Comparison of ENCODE assay signal across 17 cellular contexts in the genomic region with DNA sequence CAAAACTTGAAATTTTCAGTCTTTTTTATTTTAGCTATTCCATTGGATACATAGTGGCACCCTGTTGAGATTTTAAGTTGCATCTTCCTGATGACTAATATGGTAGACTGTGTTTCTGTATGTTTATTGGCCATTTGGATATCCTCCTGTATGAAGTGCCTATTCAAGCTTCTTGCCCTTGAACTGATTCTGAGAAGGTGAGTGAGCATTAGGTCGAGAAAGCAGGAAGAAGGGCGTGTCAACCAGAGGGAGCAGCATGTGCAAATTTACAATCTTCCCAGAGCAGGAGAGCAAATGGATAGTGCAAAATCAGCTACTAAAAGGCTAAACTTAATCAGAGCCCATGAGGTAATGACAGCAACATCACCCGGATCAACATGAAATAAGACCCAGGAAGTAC. TPM values are rescaled to one million over a fixed set of nuclear protein-coding genes. Genes with fewer than 3 reads are reported as not detected.
DNase-seq lines count a peak whose midpoint lies in the region; ATAC-seq, FAIRE-seq and TF ChIP-seq lines count a peak whose summit lies in the region.
"Had no signal": no experiment of that assay in that cellular context is flagged by ENCODE, and none has a peak within 500 bp of the region (broad histone marks: within the 10 kb centered on the region; RNA-seq: fewer than 3 reads in every experiment).

No MANE protein-coding gene starts in this region.

- TF ChIP-seq EP300 in HepG2 (IDR thresholded peaks at IDR 0.05; ENCODE audit: low read depth in 2 of 2, low read length in 2 of 2): no peak
- TF ChIP-seq EP300 in HepG2 (CRISPR knock-in tag; IDR thresholded peaks at IDR 0.05; ENCODE audit: borderline replicate concordance): no peak
- no peak for TF ChIP-seq EP300 in esophagus muscularis mucosa (IDR thresholded peaks at IDR 0.05)

- FAIRE-seq in HepG2 (lab: Jason Lieb, UNC) (no peak), small intestine (lab: Jason Lieb, UNC) (no peak)

- DNase-seq in HepG2 (ENCODE audit: low spot score) (no peak), right lobe of liver (no peak), glutamatergic neuron (no peak), small intestine (peak; percentile 69), endothelial cell (ENCODE audit: low spot score) (no peak), esophagus muscularis mucosa (ENCODE audit: extremely low spot score) (no peak), NCI-H146 (lab: John Stamatoyannopoulos, UW) (no peak)
- no peak for DNase-seq in activated CD4-positive, alpha-beta T cell treated with anti-CD3 and anti-CD28 coated beads, Interleukin-2, amount 10 ng/mL, durations not matched to agents 7 days and 5 days
- DNase-seq: 8988T; CD8-positive, alpha-beta memory T cell; DMS79 treated with DMSO at 0.1 percent for 48 hours; NCI-H1930; NCI-H748 treated with DMSO at 0.1 percent for 48 hours had no signal

- WGBS in HepG2 (ENCODE audit: low lambda C conversion rate): 81% methylated on average over 3 of the region's 3 CpGs
- WGBS in right lobe of liver (ENCODE audit: insufficient coverage, low coverage, low lambda C conversion rate, missing lambda C conversion rate): 88% methylated on average over 2 of the region's 3 CpGs
- WGBS in small intestine, 3 donors: 23 to 60% (median 44%) methylated on average over 3 of the region's 3 CpGs
- WGBS in esophagus muscularis mucosa: 87% methylated on average over 3 of the region's 3 CpGs

- peak overlapping the region; percentile 99 for H3K27ac Mint-ChIP-seq in glutamatergic neuron (ENCODE audit: unreplicated experiment)
- H3K27ac Mint-ChIP-seq in endothelial cell (ENCODE audit: unreplicated experiment): no peak overlapping the region
- no peak overlapping the region for H3K27ac Mint-ChIP-seq in activated CD4-positive, alpha-beta T cell treated with anti-CD3 and anti-CD28 coated beads, Interleukin-2, amount 10 ng/mL, durations not matched to agents 7 days and 5 days

- H3K36me3 Mint-ChIP-seq in glutamatergic neuron (ENCODE audit: unreplicated experiment) (no peaks in the 10 kb centered on the region), endothelial cell (ENCODE audit: low read depth, unreplicated experiment) (no peaks in the 10 kb centered on the region)
- H3K36me3 Mint-ChIP-seq in activated CD4-positive, alpha-beta T cell treated with anti-CD3 and anti-CD28 coated beads, Interleukin-2, amount 10 ng/mL, durations not matched to agents 7 days and 5 days (ENCODE audit: low read depth): no peaks in the 10 kb centered on the region
- H3K36me3 Mint-ChIP-seq: CD8-positive, alpha-beta memory T cell had no signal

- H3K9me3 ChIP-seq in HepG2 (ENCODE audit: low read length) (no peaks in the 10 kb centered on the region), right lobe of liver (no peaks in the 10 kb centered on the region), small intestine (ENCODE audit: control insufficient read depth, low read depth) (no peaks in the 10 kb centered on the region), esophagus muscularis mucosa (no peaks in the 10 kb centered on the region)
- H3K9me3 ChIP-seq: BLaER1 treated with 17β-estradiol and CSF1 and Interleukin-3, amounts not matched to agents 10 nM and 100 nM; HAP-1; SJSA1 had no signal

- CTCF ChIA-PET in HepG2 (lab: Yijun Ruan, JAX; ENCODE audit: low intra/inter-chr PET ratio, low total read pairs): no interaction called here
- CTCF ChIA-PET in activated CD4-positive, alpha-beta T cell treated with anti-CD3 and anti-CD28 coated beads, Interleukin-2, amount 10 ng/mL, durations not matched to agents 7 days and 5 days (lab: Charles Lee): interaction anchor here (1.4 kb wide), 1 partner anchor 13 kb away, joined by 4 read pairs; no protein-coding TSS in a partner anchor

- H3K27me3 Mint-ChIP-seq in glutamatergic neuron (ENCODE audit: unreplicated experiment): peaks cover 8% of the 10 kb centered on the region
- H3K27me3 Mint-ChIP-seq in endothelial cell (ENCODE audit: unreplicated experiment): peaks cover 2% of the 10 kb centered on the region
- no peaks in the 10 kb centered on the region for H3K27me3 Mint-ChIP-seq in activated CD4-positive, alpha-beta T cell treated with anti-CD3 and anti-CD28 coated beads, Interleukin-2, amount 10 ng/mL, durations not matched to agents 7 days and 5 days
- H3K27me3 Mint-ChIP-seq: CD8-positive, alpha-beta memory T cell had no signal

- intact Hi-C loops in HepG2 (cut with micrococcal nuclease; ENCODE audit: unreplicated experiment): loop anchor here (2.0 kb wide), 2 partner anchors 21 to 33 kb away; a partner anchor contains a TSS
- intact Hi-C loops in right lobe of liver (cut with DNase I): no loop called here
- intact Hi-C loops in esophagus muscularis mucosa (cut with DNase I): no loop called here

- no peaks in the 10 kb centered on the region for H3K79me2 ChIP-seq in HepG2 (ENCODE audit: insufficient read depth, low read length)

- H3K36me3 ChIP-seq in HepG2 (replicated peaks in 1 of 2; ENCODE audit: control insufficient read depth in 1 of 2, insufficient read depth in 2 of 2, low read length in 2 of 2) (no peaks in the 10 kb centered on the region; a peak in 1 of 5 replicates), right lobe of liver (no peaks in the 10 kb centered on the region), small intestine (ENCODE audit: control insufficient read depth in 2 of 2, insufficient read depth in 2 of 2, low read length in 2 of 2) (peaks cover 0 to 1% of the 10 kb centered on the region in 2 donors), esophagus muscularis mucosa (peaks cover 0 to 7% (median 1%) of the 10 kb centered on the region in 4 donors)
- H3K36me3 ChIP-seq: HAP-1 had no signal

- TF ChIP-seq CTCF in HepG2 (CRISPR knock-in tag; IDR thresholded peaks at IDR 0.05) (no peak), right lobe of liver (IDR thresholded peaks at IDR 0.05) (no peak), glutamatergic neuron (IDR thresholded peaks at IDR 0.05; ENCODE audit: partially characterized antibody, unreplicated experiment) (no peak), endothelial cell (IDR thresholded peaks at IDR 0.05; ENCODE audit: unreplicated experiment) (no peak), esophagus muscularis mucosa (IDR thresholded peaks at IDR 0.05) (no peak)

- H3K27ac ChIP-seq in HepG2 (ENCODE audit: extremely low read length, insufficient read depth, low read length): peak overlapping the region; percentile 85
- H3K27ac ChIP-seq in right lobe of liver: peak overlapping the region in 1 of 3 donors; percentile 92
- H3K27ac ChIP-seq in small intestine (ENCODE audit: low read depth in 1 of 2, low read length in 1 of 2): peak overlapping the region in 1 of 2 donors; percentile 17
- peak overlapping the region in 2 of 4 donors; percentile 56 for H3K27ac ChIP-seq in esophagus muscularis mucosa (replicated peaks in 1 of 4)
- H3K27ac ChIP-seq: BLaER1 treated with 17β-estradiol and CSF1 and Interleukin-3, amounts not matched to agents 10 nM and 100 nM; HL-60; SJSA1 had no signal

- no peaks in the 10 kb centered on the region for H4K20me1 ChIP-seq in HepG2 (ENCODE audit: insufficient read depth, low read length)

- 0 out of 2 replicates have a peak overlapping the region, but pooled peaks have one; percentile 33 for H3K9ac ChIP-seq in HepG2 (ENCODE audit: insufficient read depth, low read depth, low read length)
- H3K9ac ChIP-seq: BLaER1 treated with 17β-estradiol and CSF1 and Interleukin-3, amounts not matched to agents 10 nM and 100 nM had no signal

- H3K9me3 Mint-ChIP-seq in glutamatergic neuron (ENCODE audit: unreplicated experiment) (peaks cover 6% of the 10 kb centered on the region), endothelial cell (ENCODE audit: unreplicated experiment) (no peaks in the 10 kb centered on the region)
- H3K9me3 Mint-ChIP-seq in activated CD4-positive, alpha-beta T cell treated with anti-CD3 and anti-CD28 coated beads, Interleukin-2, amount 10 ng/mL, durations not matched to agents 7 days and 5 days: no peaks in the 10 kb centered on the region
- H3K9me3 Mint-ChIP-seq: CD8-positive, alpha-beta memory T cell had no signal

- peak overlapping the region; percentile 74; the same call in 1 of the 2 replicates for H3K4me2 ChIP-seq in HepG2 (ENCODE audit: low read depth, low read length)
- H3K4me2 ChIP-seq: BLaER1 treated with 17β-estradiol and CSF1 and Interleukin-3, amounts not matched to agents 10 nM and 100 nM had no signal

- H3K4me3 ChIP-seq in HepG2 (replicated peaks in 1 of 3; ENCODE audit: insufficient read depth in 1 of 3, low read depth in 2 of 3, low read length in 3 of 3) (no peak overlapping the region; a peak in 1 of 6 replicates), right lobe of liver (no peak overlapping the region), small intestine (ENCODE audit: low read depth in 1 of 2, low read length in 2 of 2) (no peak overlapping the region), esophagus muscularis mucosa (no peak overlapping the region)
- H3K4me3 ChIP-seq: BLaER1 treated with 17β-estradiol and CSF1 and Interleukin-3, amounts not matched to agents 10 nM and 100 nM; HAP-1; SJSA1 had no signal

- ATAC-seq in HepG2 (no peak; the same call in 2 of the 3 replicates), right lobe of liver (no peak)

- no peaks in the 10 kb centered on the region for H3K27me3 ChIP-seq in HepG2 (ENCODE audit: control insufficient read depth in 1 of 2, insufficient read depth in 2 of 2, low read length in 2 of 2)
- no peaks in the 10 kb centered on the region for H3K27me3 ChIP-seq in right lobe of liver
- H3K27me3 ChIP-seq in small intestine (ENCODE audit: control insufficient read depth in 2 of 2, insufficient read depth in 2 of 2, low read length in 2 of 2): no peaks in the 10 kb centered on the region
- no peaks in the 10 kb centered on the region for H3K27me3 ChIP-seq in esophagus muscularis mucosa
- H3K27me3 ChIP-seq: BLaER1 treated with 17β-estradiol and CSF1 and Interleukin-3, amounts not matched to agents 10 nM and 100 nM; SJSA1 had no signal

- peaks cover 39% of the 10 kb centered on the region for H3K4me1 Mint-ChIP-seq in glutamatergic neuron (ENCODE audit: low read depth, unreplicated experiment)
- H3K4me1 Mint-ChIP-seq in endothelial cell (ENCODE audit: unreplicated experiment): peaks cover 6% of the 10 kb centered on the region
- H3K4me1 Mint-ChIP-seq in activated CD4-positive, alpha-beta T cell treated with anti-CD3 and anti-CD28 coated beads, Interleukin-2, amount 10 ng/mL, durations not matched to agents 7 days and 5 days: no peaks in the 10 kb centered on the region

- no peak for TF ChIP-seq RAD21 in HepG2 (CRISPR knock-in tag; IDR thresholded peaks at IDR 0.05)

- BruUV-seq in HepG2 (replicated peaks; lab: Mats Ljungman, UMichigan): no TSS peak

- peaks cover 71% of the 10 kb centered on the region for H3K4me1 ChIP-seq in HepG2 (ENCODE audit: insufficient read depth, low read length)
- H3K4me1 ChIP-seq in right lobe of liver: peaks cover 0 to 43% (median 12%) of the 10 kb centered on the region in 4 donors
- peaks cover 10 to 13% of the 10 kb centered on the region in 2 donors for H3K4me1 ChIP-seq in small intestine (ENCODE audit: control insufficient read depth in 2 of 2, insufficient read depth in 1 of 2, low read depth in 1 of 2, low read length in 1 of 2)
- peaks cover 26 to 64% (median 53%) of the 10 kb centered on the region in 4 donors for H3K4me1 ChIP-seq in esophagus muscularis mucosa
- H3K4me1 ChIP-seq: HAP-1, SJSA1 had no signal

- TF ChIP-seq POLR2A in HepG2 (IDR thresholded peaks at IDR 0.05; ENCODE audit: insufficient read depth in 1 of 2, low read depth in 2 of 2, low read length in 2 of 2) (no peak), right lobe of liver (IDR thresholded peaks at IDR 0.05) (no peak), esophagus muscularis mucosa (IDR thresholded peaks at IDR 0.05; ENCODE audit: low read depth) (no peak)

- H2AFZ ChIP-seq in HepG2 (ENCODE audit: low read length): no peak overlapping the region

- POLR2A ChIA-PET in HepG2 (lab: Yijun Ruan, JAX): interaction anchor here (0.8 to 2.1 kb wide), 3 partner anchors 8 to 172 kb away, joined by 3 to 36 read pairs (median 5); a partner anchor contains a TSS
- POLR2A ChIA-PET in activated CD4-positive, alpha-beta T cell treated with anti-CD3 and anti-CD28 coated beads, Interleukin-2, amount 10 ng/mL, durations not matched to agents 7 days and 5 days (lab: Charles Lee): no interaction called here

- H3K4me3 Mint-ChIP-seq in glutamatergic neuron (ENCODE audit: unreplicated experiment): peak overlapping the region; percentile 47
- H3K4me3 Mint-ChIP-seq in endothelial cell (ENCODE audit: unreplicated experiment): no peak overlapping the region
- H3K4me3 Mint-ChIP-seq in activated CD4-positive, alpha-beta T cell treated with anti-CD3 and anti-CD28 coated beads, Interleukin-2, amount 10 ng/mL, durations not matched to agents 7 days and 5 days: no peak overlapping the region

- in situ Hi-C loops in HepG2 (cut with HindIII; ENCODE audit: extremely low pct_ligation_motif_present, low pct_unique_long_range_greater_than_20kb): no loop called here

RNA-seq across cellular contexts. Expression of a gene that starts 8.6 kb away (rescaled TPM):
- total RNA-seq in HepG2 (2016; rRNA removed; fragmentation: Illumina TruSeq; extraction: Trizol) (13.3 and 15.2 TPM in 2 replicates), right lobe of liver (10 to 100 TPM; 13.9 to 22.0 (median 14.7) TPM), glutamatergic neuron (ENCODE audit: unreplicated experiment) (41.7 TPM), endothelial cell (ENCODE audit: unreplicated experiment) (11.7 TPM), esophagus muscularis mucosa (10 to 100 TPM; 17.1 to 23.6 (median 21.0) TPM)
- 6.0 and 8.5 TPM in 2 replicates for total RNA-seq in HepG2 (2016; cell fraction: cytosol; rRNA removed; fragmentation: Illumina TruSeq; extraction: Trizol; ENCODE audit: low read depth)
- total RNA-seq in HepG2 (2016; cell fraction: insoluble cytoplasmic fraction; rRNA removed; fragmentation: Illumina TruSeq; extraction: Trizol): 11.4 and 14.0 TPM in 2 replicates
- total RNA-seq in HepG2 (2016; cell fraction: membrane; rRNA removed; fragmentation: Illumina TruSeq; extraction: Trizol): 12.0 and 14.5 TPM in 2 replicates
- 6.6 and 8.8 TPM in 2 replicates for total RNA-seq in HepG2 (2016; cell fraction: nucleus; rRNA removed; fragmentation: Illumina TruSeq; extraction: Trizol)
- polyA plus RNA-seq in HepG2 (2011; rRNA removed) (10.0 and 10.5 TPM in 2 replicates), small intestine (10 to 100 TPM; 32.8 to 77.2 (median 74.6) TPM)
- 5.7 and 7.3 TPM in 2 replicates for polyA plus RNA-seq in HepG2 (2011; cell fraction: cytosol; rRNA removed)
- polyA plus RNA-seq in HepG2 (2011; cell fraction: nucleus; rRNA removed): 10.0 and 11.1 TPM in 2 replicates
- 23.9 and 28.9 TPM in 2 replicates for polyA plus RNA-seq in HepG2 (2012)
- 7.9 and 9.4 TPM in 2 replicates for polyA plus RNA-seq in HepG2 (2016; cell fraction: cytosol; fragmentation: Illumina TruSeq; extraction: Trizol; ENCODE audit: low read depth)
- 18.0 and 18.7 TPM in 2 replicates for polyA plus RNA-seq in HepG2 (2016; cell fraction: insoluble cytoplasmic fraction; fragmentation: Illumina TruSeq; extraction: Trizol; ENCODE audit: low read depth)
- 12.1 and 13.1 TPM in 2 replicates for polyA plus RNA-seq in HepG2 (2016; cell fraction: membrane; fragmentation: Illumina TruSeq; extraction: Trizol; ENCODE audit: low read depth)
- 22.8 and 23.1 TPM in 2 replicates for polyA plus RNA-seq in HepG2 (2016; cell fraction: nucleus; fragmentation: Illumina TruSeq; extraction: Trizol; ENCODE audit: insufficient read depth, low read depth)
- 4.8 and 5.3 TPM in 2 replicates for polyA minus RNA-seq in HepG2 (2011; rRNA and poly(A)+ RNA removed; ENCODE audit: low replicate concordance)
- polyA minus RNA-seq in HepG2 (2011; cell fraction: cytosol; rRNA and poly(A)+ RNA removed): 8.2 and 11.3 TPM in 2 replicates
- 8.2 and 8.7 TPM in 2 replicates for polyA minus RNA-seq in HepG2 (2011; cell fraction: nucleus; rRNA and poly(A)+ RNA removed)
- total RNA-seq in activated CD4-positive, alpha-beta T cell treated with anti-CD3 and anti-CD28 coated beads, Interleukin-2, amount 10 ng/mL, durations not matched to agents 7 days and 5 days: 1 to 10 TPM; 6.7 to 6.9 TPM

RNA-seq across cellular contexts. Expression of a gene that starts 32.3 kb away (rescaled TPM):
- total RNA-seq in HepG2 (2016; rRNA removed; fragmentation: Illumina TruSeq; extraction: Trizol): 49.5 and 67.0 TPM in 2 replicates
- total RNA-seq in HepG2 (2016; cell fraction: cytosol; rRNA removed; fragmentation: Illumina TruSeq; extraction: Trizol; ENCODE audit: low read depth): 9.9 and 10.7 TPM in 2 replicates
- 46.9 and 68.2 TPM in 2 replicates for total RNA-seq in HepG2 (2016; cell fraction: insoluble cytoplasmic fraction; rRNA removed; fragmentation: Illumina TruSeq; extraction: Trizol)
- 11.0 and 12.8 TPM in 2 replicates for total RNA-seq in HepG2 (2016; cell fraction: membrane; rRNA removed; fragmentation: Illumina TruSeq; extraction: Trizol)
- total RNA-seq in HepG2 (2016; cell fraction: nucleus; rRNA removed; fragmentation: Illumina TruSeq; extraction: Trizol): 64.0 and 64.7 TPM in 2 replicates
- 17.8 and 18.8 TPM in 2 replicates for polyA plus RNA-seq in HepG2 (2011; rRNA removed)
- 6.4 and 8.3 TPM in 2 replicates for polyA plus RNA-seq in HepG2 (2011; cell fraction: cytosol; rRNA removed)
- 14.6 and 25.8 TPM in 2 replicates for polyA plus RNA-seq in HepG2 (2011; cell fraction: nucleus; rRNA removed)
- polyA plus RNA-seq in HepG2 (2012): 27.5 and 40.7 TPM in 2 replicates
- 6.9 and 7.7 TPM in 2 replicates for polyA plus RNA-seq in HepG2 (2016; cell fraction: cytosol; fragmentation: Illumina TruSeq; extraction: Trizol; ENCODE audit: low read depth)
- polyA plus RNA-seq in HepG2 (2016; cell fraction: insoluble cytoplasmic fraction; fragmentation: Illumina TruSeq; extraction: Trizol; ENCODE audit: low read depth): 63.7 and 68.2 TPM in 2 replicates
- 9.3 and 9.4 TPM in 2 replicates for polyA plus RNA-seq in HepG2 (2016; cell fraction: membrane; fragmentation: Illumina TruSeq; extraction: Trizol; ENCODE audit: low read depth)
- 45.2 and 47.6 TPM in 2 replicates for polyA plus RNA-seq in HepG2 (2016; cell fraction: nucleus; fragmentation: Illumina TruSeq; extraction: Trizol; ENCODE audit: insufficient read depth, low read depth)
- 6.3 and 18.5 TPM in 2 replicates for polyA minus RNA-seq in HepG2 (2011; rRNA and poly(A)+ RNA removed; ENCODE audit: low replicate concordance)
- 8.9 and 9.9 TPM in 2 replicates for polyA minus RNA-seq in HepG2 (2011; cell fraction: cytosol; rRNA and poly(A)+ RNA removed)
- polyA minus RNA-seq in HepG2 (2011; cell fraction: nucleus; rRNA and poly(A)+ RNA removed): 88.3 and 98.2 TPM in 2 replicates
- 10 to 100 TPM; 20.1 to 93.6 (median 53.6) TPM for total RNA-seq in right lobe of liver
- 22.0 TPM for total RNA-seq in glutamatergic neuron (ENCODE audit: unreplicated experiment)
- 10 to 100 TPM; 27.0 to 45.5 (median 28.6) TPM for polyA plus RNA-seq in small intestine
- 29.8 TPM for total RNA-seq in endothelial cell (ENCODE audit: unreplicated experiment)
- total RNA-seq in esophagus muscularis mucosa: 10 to 100 TPM; 12.3 to 20.2 (median 15.5) TPM
- 10 to 100 TPM; 13.3 to 14.5 TPM for total RNA-seq in activated CD4-positive, alpha-beta T cell treated with anti-CD3 and anti-CD28 coated beads, Interleukin-2, amount 10 ng/mL, durations not matched to agents 7 days and 5 days

RNA-seq across cellular contexts. Expression of a gene that starts 56.2 kb away (rescaled TPM):
- 0.59 and 1.4 TPM in 2 replicates for total RNA-seq in HepG2 (2016; rRNA removed; fragmentation: Illumina TruSeq; extraction: Trizol)
- total RNA-seq in HepG2 (2016; cell fraction: cytosol; rRNA removed; fragmentation: Illumina TruSeq; extraction: Trizol; ENCODE audit: low read depth): 0.09 and 0.10 TPM in 2 replicates
- total RNA-seq in HepG2 (2016; cell fraction: insoluble cytoplasmic fraction; rRNA removed; fragmentation: Illumina TruSeq; extraction: Trizol): 0.77 and 1.3 TPM in 2 replicates
- 0.45 and 0.59 TPM in 2 replicates for total RNA-seq in HepG2 (2016; cell fraction: membrane; rRNA removed; fragmentation: Illumina TruSeq; extraction: Trizol)
- 1.6 and 1.7 TPM in 2 replicates for total RNA-seq in HepG2 (2016; cell fraction: nucleus; rRNA removed; fragmentation: Illumina TruSeq; extraction: Trizol)
- 0.71 and 0.92 TPM in 2 replicates for polyA plus RNA-seq in HepG2 (2011; rRNA removed)
- polyA plus RNA-seq in HepG2 (2011; cell fraction: cytosol; rRNA removed): 0.88 and 0.89 TPM in 2 replicates
- polyA plus RNA-seq in HepG2 (2011; cell fraction: nucleus; rRNA removed): 0.47 and 0.69 TPM in 2 replicates
- 1.4 and 1.9 TPM in 2 replicates for polyA plus RNA-seq in HepG2 (2012)
- polyA plus RNA-seq in HepG2 (2016; cell fraction: cytosol; fragmentation: Illumina TruSeq; extraction: Trizol; ENCODE audit: low read depth): 0.06 and 0.28 TPM in 2 replicates
- 0.70 and 0.86 TPM in 2 replicates for polyA plus RNA-seq in HepG2 (2016; cell fraction: insoluble cytoplasmic fraction; fragmentation: Illumina TruSeq; extraction: Trizol; ENCODE audit: low read depth)
- polyA plus RNA-seq in HepG2 (2016; cell fraction: membrane; fragmentation: Illumina TruSeq; extraction: Trizol; ENCODE audit: low read depth): 0.20 and 0.27 TPM in 2 replicates
- 1.6 and 1.9 TPM in 2 replicates for polyA plus RNA-seq in HepG2 (2016; cell fraction: nucleus; fragmentation: Illumina TruSeq; extraction: Trizol; ENCODE audit: insufficient read depth, low read depth)
- 0.90 and 8.2 TPM in 2 replicates for polyA minus RNA-seq in HepG2 (2011; rRNA and poly(A)+ RNA removed; ENCODE audit: low replicate concordance)
- 1.8 and 2.0 TPM in 2 replicates for polyA minus RNA-seq in HepG2 (2011; cell fraction: cytosol; rRNA and poly(A)+ RNA removed)
- 2.7 and 5.1 TPM in 2 replicates for polyA minus RNA-seq in HepG2 (2011; cell fraction: nucleus; rRNA and poly(A)+ RNA removed)
- 10 to 100 TPM in 1 of 6 experiments, 1 to 10 TPM in 5; 1.5 to 14.8 (median 4.1) TPM for total RNA-seq in right lobe of liver
- total RNA-seq in glutamatergic neuron (ENCODE audit: unreplicated experiment): 31.0 TPM
- polyA plus RNA-seq in small intestine: 10 to 100 TPM in 2 of 3 donors, 1 to 10 TPM in 1; 5.9 to 20.0 (median 10.3) TPM
- total RNA-seq in endothelial cell (ENCODE audit: unreplicated experiment): 2.4 TPM
- total RNA-seq in esophagus muscularis mucosa: 100 to 1,000 TPM; 145 to 180 (median 163) TPM
- total RNA-seq in activated CD4-positive, alpha-beta T cell treated with anti-CD3 and anti-CD28 coated beads, Interleukin-2, amount 10 ng/mL, durations not matched to agents 7 days and 5 days: 10 to 100 TPM; 42.3 to 42.8 TPM
